In the genomic region with DNA sequence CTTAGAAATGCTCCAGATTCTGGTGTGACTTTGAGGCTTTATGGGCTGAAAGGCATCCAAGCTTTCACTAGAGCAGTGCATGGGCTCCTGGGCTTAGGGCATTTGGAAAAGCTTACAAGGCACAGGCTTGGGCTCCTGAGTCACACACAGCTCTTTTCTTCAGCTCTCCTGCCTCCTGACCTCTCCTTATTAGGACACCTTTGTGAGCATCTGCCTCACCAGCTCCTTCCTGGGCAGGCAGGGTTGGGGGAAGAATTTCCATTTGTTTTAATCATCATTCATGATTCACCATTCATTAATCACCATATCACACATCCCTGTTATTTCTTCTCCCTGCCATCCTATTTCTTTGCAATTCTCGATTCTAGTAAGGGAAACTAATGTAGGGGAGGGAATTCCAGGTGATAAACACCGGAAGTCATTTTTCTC, we compare ENCODE assay signal across 9 cellular contexts. TPM values are rescaled to one million over a fixed set of nuclear protein-coding genes. Genes with fewer than 3 reads are reported as not detected.
A peak's percentile ranks its signal among the peaks of the same experiment; 100 is the strongest.
DNase-seq lines count a peak whose midpoint lies in the region; ATAC-seq and TF ChIP-seq lines count a peak whose summit lies in the region.
"Had no signal": no experiment of that assay in that cellular context is flagged by ENCODE, and none has a peak within 500 bp of the region (broad histone marks: within the 10 kb centered on the region; RNA-seq: fewer than 3 reads in every experiment).

No MANE protein-coding gene starts in this region.

- H3K27ac Mint-ChIP-seq in activated CD4-positive, alpha-beta T cell treated with anti-CD3 and anti-CD28 coated beads for 36 hours = no peak overlapping the region
- no peak overlapping the region for H3K27ac Mint-ChIP-seq in activated naive CD4-positive, alpha-beta T cell treated with anti-CD3 and anti-CD28 coated beads for 36 hours
- H3K27ac Mint-ChIP-seq: activated T-helper 1 cell treated with anti-CD3 and anti-CD28 coated beads, Interleukin-12 subunit alpha, Interleukin-12 subunit beta, Interleukin-2, Interleukin-4 antibody, amounts not matched to agents 30 ng/mL and 10 ng/mL and 1 ng/mL, durations not matched to agents 14 hours and 24 hours and 36 hours had no signal

- H3K27me3 Mint-ChIP-seq in activated CD4-positive, alpha-beta T cell treated with anti-CD3 and anti-CD28 coated beads for 36 hours = no peaks in the 10 kb centered on the region
- no peaks in the 10 kb centered on the region for H3K27me3 Mint-ChIP-seq in activated naive CD4-positive, alpha-beta T cell treated with anti-CD3 and anti-CD28 coated beads for 36 hours (ENCODE audit: low read depth)

- H3K9me3 ChIP-seq in stomach smooth muscle (ENCODE audit: control insufficient read depth in 2 of 2, low read length in 2 of 2) = no peaks in the 10 kb centered on the region

- no peaks in the 10 kb centered on the region for H3K36me3 Mint-ChIP-seq in activated CD4-positive, alpha-beta T cell treated with anti-CD3 and anti-CD28 coated beads for 36 hours (ENCODE audit: low read depth)
- H3K36me3 Mint-ChIP-seq in activated naive CD4-positive, alpha-beta T cell treated with anti-CD3 and anti-CD28 coated beads for 36 hours (ENCODE audit: low read depth) = no peaks in the 10 kb centered on the region

- peak; percentile 55 for ATAC-seq in activated CD4-positive, alpha-beta T cell treated with anti-CD3 and anti-CD28 coated beads for 36 hours

- POLR2A ChIA-PET in activated CD4-positive, alpha-beta T cell treated with anti-CD3 and anti-CD28 coated beads for 36 hours (lab: Charles Lee) = no interaction called here

- H3K36me3 ChIP-seq in stomach smooth muscle (ENCODE audit: control insufficient read depth in 2 of 2, insufficient read depth in 2 of 2, low read length in 2 of 2) = no peaks in the 10 kb centered on the region

- TF ChIP-seq CTCF in fibroblast of villous mesenchyme (IDR thresholded peaks at IDR 0.05; ENCODE audit: insufficient read depth, low read depth, low read length) = no peak

- peaks cover 21% of the 10 kb centered on the region for H3K4me1 Mint-ChIP-seq in activated CD4-positive, alpha-beta T cell treated with anti-CD3 and anti-CD28 coated beads for 36 hours
- H3K4me1 Mint-ChIP-seq in activated naive CD4-positive, alpha-beta T cell treated with anti-CD3 and anti-CD28 coated beads for 36 hours (ENCODE audit: low read depth) = peaks cover 6% of the 10 kb centered on the region

- CTCF ChIA-PET in activated CD4-positive, alpha-beta T cell treated with anti-CD3 and anti-CD28 coated beads for 36 hours (lab: Charles Lee) = interaction anchor here (0.5 to 0.7 kb wide), 3 partner anchors 410 to 884 kb away, joined by 3 read pairs; no protein-coding TSS in a partner anchor
- CTCF ChIA-PET in activated naive CD4-positive, alpha-beta T cell treated with anti-CD3 and anti-CD28 coated beads for 36 hours (lab: Charles Lee) = interaction anchor here (1.0 kb wide), 1 partner anchor 12 kb away, joined by 3 read pairs; no protein-coding TSS in a partner anchor

- peaks cover 0 to 2% of the 10 kb centered on the region in 2 donors for H3K27me3 ChIP-seq in stomach smooth muscle (ENCODE audit: control insufficient read depth in 1 of 2, insufficient read depth in 2 of 2, low read length in 2 of 2)

- peak overlapping the region; percentile 13 to 51 for H3K9ac ChIP-seq in stomach smooth muscle (ENCODE audit: low read length in 2 of 2)

- H3K9me3 Mint-ChIP-seq in activated CD4-positive, alpha-beta T cell treated with anti-CD3 and anti-CD28 coated beads for 36 hours (ENCODE audit: low read depth) = no peaks in the 10 kb centered on the region
- no peaks in the 10 kb centered on the region for H3K9me3 Mint-ChIP-seq in activated naive CD4-positive, alpha-beta T cell treated with anti-CD3 and anti-CD28 coated beads for 36 hours
- H3K9me3 Mint-ChIP-seq: activated T-helper 1 cell treated with anti-CD3 and anti-CD28 coated beads, Interleukin-12 subunit alpha, Interleukin-12 subunit beta, Interleukin-2, Interleukin-4 antibody, amounts not matched to agents 30 ng/mL and 10 ng/mL and 1 ng/mL, durations not matched to agents 14 hours and 24 hours and 36 hours had no signal

- DNase-seq in activated CD4-positive, alpha-beta T cell treated with anti-CD3 and anti-CD28 coated beads for 36 hours = no peak
- DNase-seq in activated CD4-positive, alpha-beta T cell treated with anti-CD3 and anti-CD28 coated beads, Interleukin-2, amount 50 U/mL, for 48 hours = no peak
- DNase-seq in SW480 (ENCODE audit: low spot score) (peak; percentile 41), fibroblast of villous mesenchyme (ENCODE audit: low read depth) (peak; percentile 81), NCI-H187 (lab: John Stamatoyannopoulos, UW) (no peak), occipital lobe (lab: John Stamatoyannopoulos, UW) (no peak)
- no peak for DNase-seq in activated naive CD4-positive, alpha-beta T cell treated with anti-CD3 and anti-CD28 coated beads for 36 hours

- H3K27ac ChIP-seq in stomach smooth muscle (ENCODE audit: low read length) = peak overlapping the region; percentile 76

- H3K4me1 ChIP-seq in stomach smooth muscle (ENCODE audit: control insufficient read depth, insufficient read depth, low read length) = peaks cover 38% of the 10 kb centered on the region

- H3K4me3 ChIP-seq in fibroblast of villous mesenchyme (ENCODE audit: low read depth, low read length) (no peak overlapping the region), stomach smooth muscle (ENCODE audit: low read length in 2 of 2) (no peak overlapping the region)

- no peak overlapping the region for H3K4me3 Mint-ChIP-seq in activated CD4-positive, alpha-beta T cell treated with anti-CD3 and anti-CD28 coated beads for 36 hours
- no peak overlapping the region for H3K4me3 Mint-ChIP-seq in activated naive CD4-positive, alpha-beta T cell treated with anti-CD3 and anti-CD28 coated beads for 36 hours
- H3K4me3 Mint-ChIP-seq: activated T-helper 1 cell treated with anti-CD3 and anti-CD28 coated beads, Interleukin-12 subunit alpha, Interleukin-12 subunit beta, Interleukin-2, Interleukin-4 antibody, amounts not matched to agents 30 ng/mL and 10 ng/mL and 1 ng/mL, durations not matched to agents 14 hours and 24 hours and 36 hours had no signal

- intact Hi-C loops in activated CD4-positive, alpha-beta T cell treated with anti-CD3 and anti-CD28 coated beads for 36 hours (cut with DNase I, micrococcal nuclease) = no loop called here
- intact Hi-C loops in activated naive CD4-positive, alpha-beta T cell treated with anti-CD3 and anti-CD28 coated beads for 36 hours (cut with micrococcal nuclease) = no loop called here

RNA-seq across cellular contexts. Expression of gene CDCP1, which starts 22.3 kb away (rescaled TPM):
- total RNA-seq in activated CD4-positive, alpha-beta T cell treated with anti-CD3 and anti-CD28 coated beads for 36 hours = 1 to 10 TPM; 3.7 to 5.8 TPM
- total RNA-seq in fibroblast of villous mesenchyme (10.4 and 20.6 TPM in 2 replicates), occipital lobe (0.62 TPM)
- total RNA-seq in activated naive CD4-positive, alpha-beta T cell treated with anti-CD3 and anti-CD28 coated beads for 36 hours = under 1 TPM; 0.41 to 0.59 TPM

Comparison
In these comparisons a context has a peak if more than half of its experiments do, and no peak if none do; other contexts are left out.
1. DNase-seq: peak in SW480 (single experiment) and fibroblast of villous mesenchyme (single experiment); none in activated CD4-positive, alpha-beta T cell treated with anti-CD3 and anti-CD28 coated beads for 36 hours (single experiment), activated CD4-positive, alpha-beta T cell treated with anti-CD3 and anti-CD28 coated beads, Interleukin-2, amount 50 U/mL, for 48 hours (0 of 2), NCI-H187 (0 of 2), activated naive CD4-positive, alpha-beta T cell treated with anti-CD3 and anti-CD28 coated beads for 36 hours (single experiment) and occipital lobe (single experiment).